14 cellular contexts compared by ENCODE assay signal in the genomic region with DNA sequence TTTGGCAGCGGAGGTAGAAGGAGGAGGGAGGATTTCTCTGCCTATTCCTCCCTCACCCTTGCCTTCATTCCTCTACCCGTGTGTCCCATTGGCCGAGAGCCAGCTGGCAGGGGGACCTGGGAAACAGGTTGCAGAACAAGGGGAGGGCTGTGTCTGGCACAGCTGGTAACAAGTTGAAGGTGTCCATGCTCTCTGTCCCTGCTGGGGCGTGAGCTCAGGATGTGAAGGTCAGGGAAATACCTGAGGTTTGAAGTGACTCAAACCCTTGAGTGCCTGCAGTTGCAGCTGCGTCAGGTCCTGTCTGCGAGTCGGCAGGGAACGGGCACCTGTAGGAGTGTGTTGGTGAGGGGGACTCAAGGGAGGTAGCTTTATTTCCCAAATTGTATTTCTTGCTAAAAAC. TPM values are rescaled to one million over a fixed set of nuclear protein-coding genes. Genes with fewer than 3 reads are reported as not detected.
DNase-seq lines count a peak whose midpoint lies in the region; ATAC-seq, FAIRE-seq and TF ChIP-seq lines count a peak whose summit lies in the region.
"Had no signal": no experiment of that assay in that cellular context is flagged by ENCODE, and none has a peak within 500 bp of the region (broad histone marks: within the 10 kb centered on the region; RNA-seq: fewer than 3 reads in every experiment).

No MANE protein-coding gene starts in this region.

- H3K9ac ChIP-seq in K562 (ENCODE audit: insufficient read depth in 1 of 2, low read depth in 2 of 2, low read length in 2 of 2), result peak overlapping the region in 1 of 2 experiments; percentile 69; a peak in 1 of 4 replicates

- no peak overlapping the region for H3K4me3 Mint-ChIP-seq in activated CD8-positive, alpha-beta memory T cell treated with anti-CD3 and anti-CD28 coated beads, Interleukin-2, amount 10 ng/mL, durations not matched to agents 7 days and 5 days
- H3K4me3 Mint-ChIP-seq: T-cell had no signal

- DNase-seq in DMS53 (lab: John Stamatoyannopoulos, UW) (peak; percentile 82), DMS53 treated with DMSO at 0.1 percent for 48 hours (lab: John Stamatoyannopoulos, UW; ENCODE audit: unreplicated experiment) (no peak), K562 (ENCODE audit: extremely low read depth in 1 of 4, low spot score in 3 of 4) (peak in 2 of 4 experiments; percentile 10 to 12), iPS-NIHi11 (ENCODE audit: low spot score) (peak; percentile 63), suprapubic skin (ENCODE audit: low spot score in 2 of 2) (peak; percentile 84 to 87), activated T-cell treated with anti-CD3 and anti-CD28 coated beads for 4 hours (no peak)
- no peak for DNase-seq in activated CD8-positive, alpha-beta memory T cell treated with anti-CD3 and anti-CD28 coated beads, Interleukin-2, amount 10 ng/mL, durations not matched to agents 7 days and 5 days
- DNase-seq: activated CD4-positive, alpha-beta T cell treated with anti-CD3 and anti-CD28 coated beads, Interleukin-2, amount 50 U/mL, for 4 hours; activated naive CD4-positive, alpha-beta T cell; foreskin fibroblast; T-cell had no signal

- POLR2A ChIA-PET in K562 (lab: Yijun Ruan, JAX), result interaction anchor here (0.6 to 1.6 kb wide), 2 partner anchors 15 to 405 kb away, joined by 4 to 5 read pairs; no protein-coding TSS in a partner anchor

- H3K4me3 ChIP-seq in K562 (no peak overlapping the region), suprapubic skin (no peak overlapping the region)
- H3K4me3 ChIP-seq: ovary had no signal

- no peak for TF ChIP-seq EP300 in K562 (IDR thresholded peaks at IDR 0.05; ENCODE audit: low read length)
- TF ChIP-seq EP300 in suprapubic skin (IDR thresholded peaks at IDR 0.05), result no peak

- TF ChIP-seq RAD21 in K562 (CRISPR knock-in tag; conservative IDR thresholded peaks at IDR 0.05 in 1 of 2, IDR thresholded peaks at IDR 0.05 in 1 of 2), result no peak

- H3K27ac ChIP-seq in K562 (ENCODE audit: extremely low read depth, low read depth, low read length) (no peak overlapping the region), suprapubic skin (peak overlapping the region; percentile 67)
- H3K27ac ChIP-seq: ovary had no signal

- H3K9me3 Mint-ChIP-seq in activated CD8-positive, alpha-beta memory T cell treated with anti-CD3 and anti-CD28 coated beads, Interleukin-2, amount 10 ng/mL, durations not matched to agents 7 days and 5 days (ENCODE audit: low read depth), result no peaks in the 10 kb centered on the region
- H3K9me3 Mint-ChIP-seq: T-cell had no signal

- no peaks in the 10 kb centered on the region for H3K9me1 ChIP-seq in K562 (ENCODE audit: control insufficient read depth, insufficient read depth, low read length)

- BruUV-seq in K562 (replicated peaks; lab: Mats Ljungman, UMichigan), result no TSS peak

- no peak for TF ChIP-seq POLR2A in K562 (conservative IDR thresholded peaks at IDR 0.05)
- TF ChIP-seq POLR2A in suprapubic skin (IDR thresholded peaks at IDR 0.05), result no peak

- no peaks in the 10 kb centered on the region for H3K9me3 ChIP-seq in K562 (replicated peaks; ENCODE audit: control insufficient read depth, insufficient read depth, low read depth, low read length)
- H3K9me3 ChIP-seq in suprapubic skin, result no peaks in the 10 kb centered on the region
- H3K9me3 ChIP-seq: ovary had no signal

- ATAC-seq in K562, result no peak
- ATAC-seq in activated CD8-positive, alpha-beta memory T cell treated with anti-CD3 and anti-CD28 coated beads, Interleukin-2, amount 10 ng/mL, durations not matched to agents 7 days and 5 days, result no peak
- no peak for ATAC-seq in HG03095 (IDR thresholded peaks at IDR 0.05; ENCODE audit: unreplicated experiment)
- ATAC-seq: T-cell had no signal

- intact Hi-C loops in K562 (cut with micrococcal nuclease), result no loop called here

- no peak for FAIRE-seq in K562 (lab: Jason Lieb, UNC)
- FAIRE-seq: A204.1 had no signal

- 0 out of 2 replicates have a peak, but pooled peaks cover 3% of the 10 kb centered on the region for H4K20me1 ChIP-seq in K562 (replicated peaks; ENCODE audit: control insufficient read depth, insufficient read depth, low read length)

- in situ Hi-C loops in K562 (cut with MboI), result no loop called here

- CTCF ChIA-PET in K562 (lab: Yijun Ruan, JAX; ENCODE audit: low intra/inter-chr PET ratio), result no interaction called here
- CTCF ChIA-PET in activated CD8-positive, alpha-beta memory T cell treated with anti-CD3 and anti-CD28 coated beads, Interleukin-2, amount 10 ng/mL, durations not matched to agents 7 days and 5 days (lab: Charles Lee), result no interaction called here

- no peaks in the 10 kb centered on the region for H3K27me3 Mint-ChIP-seq in activated CD8-positive, alpha-beta memory T cell treated with anti-CD3 and anti-CD28 coated beads, Interleukin-2, amount 10 ng/mL, durations not matched to agents 7 days and 5 days
- H3K27me3 Mint-ChIP-seq: T-cell had no signal

- H3K4me1 Mint-ChIP-seq in activated CD8-positive, alpha-beta memory T cell treated with anti-CD3 and anti-CD28 coated beads, Interleukin-2, amount 10 ng/mL, durations not matched to agents 7 days and 5 days, result no peaks in the 10 kb centered on the region
- H3K4me1 Mint-ChIP-seq: T-cell had no signal

- H3K27ac Mint-ChIP-seq in activated CD8-positive, alpha-beta memory T cell treated with anti-CD3 and anti-CD28 coated beads, Interleukin-2, amount 10 ng/mL, durations not matched to agents 7 days and 5 days, result no peak overlapping the region
- H3K27ac Mint-ChIP-seq: T-cell had no signal

- peaks cover 4% of the 10 kb centered on the region for H3K36me3 Mint-ChIP-seq in activated CD8-positive, alpha-beta memory T cell treated with anti-CD3 and anti-CD28 coated beads, Interleukin-2, amount 10 ng/mL, durations not matched to agents 7 days and 5 days

- H3K4me1 ChIP-seq in K562 (replicated peaks in 1 of 2; ENCODE audit: control insufficient read depth in 2 of 2, insufficient read depth in 2 of 2, low read length in 2 of 2) (no peaks in the 10 kb centered on the region; a peak in 2 of 5 replicates), suprapubic skin (no peaks in the 10 kb centered on the region)

- H3K36me3 ChIP-seq in K562 (ENCODE audit: control insufficient read depth, insufficient read depth, low read length) (peaks cover 64% of the 10 kb centered on the region; the same call in 2 of the 3 replicates), suprapubic skin (peaks cover 47% of the 10 kb centered on the region)
- H3K36me3 ChIP-seq: ovary had no signal

- no peak overlapping the region for H3K4me2 ChIP-seq in K562 (ENCODE audit: insufficient read depth, low read length)

- TF ChIP-seq CTCF in K562 (IDR thresholded peaks at IDR 0.05 in 2 of 3, conservative IDR thresholded peaks at IDR 0.05 in 1 of 3; ENCODE audit: insufficient read depth in 2 of 3, low read depth in 1 of 3, low read length in 3 of 3) (no peak), suprapubic skin (IDR thresholded peaks at IDR 0.05) (no peak)

- no peak overlapping the region for H2AFZ ChIP-seq in K562 (ENCODE audit: low read depth, low read length)

- H3K27me3 ChIP-seq in K562 (ENCODE audit: control insufficient read depth in 2 of 2, insufficient read depth in 2 of 2, low read length in 2 of 2) (no peaks in the 10 kb centered on the region), suprapubic skin (no peaks in the 10 kb centered on the region)
- H3K27me3 ChIP-seq: ovary had no signal

- 88% methylated on average over 8 of the region's 8 CpGs for WGBS in K562 (ENCODE audit: insufficient coverage, low coverage, missing lambda C conversion rate)
- WGBS in suprapubic skin, result 71% methylated on average over 8 of the region's 8 CpGs

- no peaks in the 10 kb centered on the region for H3K79me2 ChIP-seq in K562 (ENCODE audit: control insufficient read depth, insufficient read depth, low read length)

RNA-seq across cellular contexts. Expression of a gene that starts 16.2 kb away (rescaled TPM):
- 92.3 and 308 TPM in 2 replicates for total RNA-seq in K562 (2011; cell fraction: chromatin; rRNA removed; ENCODE audit: low replicate concordance)
- total RNA-seq in K562 (2011; cell fraction: nucleolus; rRNA removed), result 215 and 248 TPM in 2 replicates
- total RNA-seq in K562 (2011; cell fraction: nucleoplasm; rRNA removed), result 114 and 139 TPM in 2 replicates
- total RNA-seq in K562 (2014; rRNA removed) (25.4 and 30.5 TPM in 2 replicates), K562 (2014; rRNA removed; fragmentation: Illumina TruSeq; extraction: Trizol) (5.3 and 7.3 TPM in 2 replicates), K562 (2015; rRNA removed; fragmentation: Illumina TruSeq; extraction: Trizol) (18.0 and 22.7 TPM in 2 replicates), K562 (2021) (47.6 and 49.4 TPM in 2 replicates), suprapubic skin (10 to 100 TPM; 28.3 to 44.3 (median 39.7) TPM)
- polyA plus RNA-seq in K562 (2011; rRNA removed) (19.8 and 37.8 TPM in 2 replicates), K562 (2014; fragmentation: Illumina TruSeq; extraction: Trizol) (15.2 and 25.9 TPM in 2 replicates), K562 (2014; fragmentation: Nextera tagmentation; extraction: Ambion mirVana) (under 1 TPM; 0.15 to 0.77 TPM), K562 (2014; rRNA removed) (51.4 and 54.1 TPM in 2 replicates)
- polyA plus RNA-seq in K562 (2011; cell fraction: cytosol; rRNA removed), result 19.0 and 25.6 TPM in 2 replicates
- polyA plus RNA-seq in K562 (2011; cell fraction: nucleus; rRNA removed), result 374 and 378 TPM in 2 replicates
- polyA plus RNA-seq in K562 (2012), result 25.3 and 34.3 TPM in 2 replicates
- 7.0 and 8.3 TPM in 2 replicates for polyA minus RNA-seq in K562 (2011; rRNA and poly(A)+ RNA removed)
- polyA minus RNA-seq in K562 (2011; cell fraction: cytosol; rRNA and poly(A)+ RNA removed), result 10.7 and 12.7 TPM in 2 replicates
- 52.0 and 76.5 TPM in 2 replicates for polyA minus RNA-seq in K562 (2011; cell fraction: nucleus; rRNA and poly(A)+ RNA removed)
- 10 to 100 TPM; 39.3 to 51.3 TPM for total RNA-seq in activated CD8-positive, alpha-beta memory T cell treated with anti-CD3 and anti-CD28 coated beads, Interleukin-2, amount 10 ng/mL, durations not matched to agents 7 days and 5 days

RNA-seq across cellular contexts. Expression of a gene that starts 24.5 kb away (rescaled TPM):
- 56.9 and 171 TPM in 2 replicates for total RNA-seq in K562 (2011; cell fraction: chromatin; rRNA removed; ENCODE audit: low replicate concordance)
- 132 and 142 TPM in 2 replicates for total RNA-seq in K562 (2011; cell fraction: nucleolus; rRNA removed)
- 83.5 and 91.6 TPM in 2 replicates for total RNA-seq in K562 (2011; cell fraction: nucleoplasm; rRNA removed)
- total RNA-seq in K562 (2014; rRNA removed) (58.8 and 72.7 TPM in 2 replicates), K562 (2014; rRNA removed; fragmentation: Illumina TruSeq; extraction: Trizol) (17.3 and 23.0 TPM in 2 replicates), K562 (2015; rRNA removed; fragmentation: Illumina TruSeq; extraction: Trizol) (35.2 and 35.9 TPM in 2 replicates), K562 (2021) (88.4 and 90.2 TPM in 2 replicates), suprapubic skin (100 to 1,000 TPM; 193 to 331 (median 258) TPM)
- polyA plus RNA-seq in K562 (2011; rRNA removed) (60.6 and 64.2 TPM in 2 replicates), K562 (2014; fragmentation: Illumina TruSeq; extraction: Trizol) (63.3 and 68.6 TPM in 2 replicates), K562 (2014; fragmentation: Nextera tagmentation; extraction: Ambion mirVana) (under 1 TPM; 0.20 to 0.98 TPM), K562 (2014; rRNA removed) (118 and 124 TPM in 2 replicates)
- polyA plus RNA-seq in K562 (2011; cell fraction: cytosol; rRNA removed), result 57.8 and 99.1 TPM in 2 replicates
- 381 and 681 TPM in 2 replicates for polyA plus RNA-seq in K562 (2011; cell fraction: nucleus; rRNA removed)
- polyA plus RNA-seq in K562 (2012), result 72.8 and 106 TPM in 2 replicates
- 7.6 and 15.5 TPM in 2 replicates for polyA minus RNA-seq in K562 (2011; rRNA and poly(A)+ RNA removed)
- 24.0 and 25.5 TPM in 2 replicates for polyA minus RNA-seq in K562 (2011; cell fraction: cytosol; rRNA and poly(A)+ RNA removed)
- 32.9 and 40.3 TPM in 2 replicates for polyA minus RNA-seq in K562 (2011; cell fraction: nucleus; rRNA and poly(A)+ RNA removed)
- total RNA-seq in activated CD8-positive, alpha-beta memory T cell treated with anti-CD3 and anti-CD28 coated beads, Interleukin-2, amount 10 ng/mL, durations not matched to agents 7 days and 5 days, result 10 to 100 TPM; 76.8 to 93.4 TPM

RNA-seq across cellular contexts. Expression of a gene that starts 28.3 kb away (rescaled TPM):
- 25.1 and 61.9 TPM in 2 replicates for total RNA-seq in K562 (2011; cell fraction: chromatin; rRNA removed; ENCODE audit: low replicate concordance)
- 71.3 and 71.4 TPM in 2 replicates for total RNA-seq in K562 (2011; cell fraction: nucleolus; rRNA removed)
- total RNA-seq in K562 (2011; cell fraction: nucleoplasm; rRNA removed), result 60.4 and 62.9 TPM in 2 replicates
- total RNA-seq in K562 (2014; rRNA removed), result 25.2 and 28.7 TPM in 2 replicates
- total RNA-seq in K562 (2014; rRNA removed; fragmentation: Illumina TruSeq; extraction: Trizol), result 16.1 and 20.1 TPM in 2 replicates
- total RNA-seq in K562 (2015; rRNA removed; fragmentation: Illumina TruSeq; extraction: Trizol), result 29.8 and 30.5 TPM in 2 replicates
- total RNA-seq in K562 (2021), result 37.5 and 39.8 TPM in 2 replicates
- 33.4 and 36.2 TPM in 2 replicates for polyA plus RNA-seq in K562 (2011; rRNA removed)
- 45.2 and 65.3 TPM in 2 replicates for polyA plus RNA-seq in K562 (2011; cell fraction: cytosol; rRNA removed)
- polyA plus RNA-seq in K562 (2011; cell fraction: nucleus; rRNA removed), result 50.0 and 61.6 TPM in 2 replicates
- 21.4 and 22.1 TPM in 2 replicates for polyA plus RNA-seq in K562 (2012)
- polyA plus RNA-seq in K562 (2014; fragmentation: Illumina TruSeq; extraction: Trizol), result 34.6 and 38.7 TPM in 2 replicates
- 10 to 100 TPM in 1 of 2 experiments, 1 to 10 TPM in 1; 3.0 to 19.2 TPM for polyA plus RNA-seq in K562 (2014; fragmentation: Nextera tagmentation; extraction: Ambion mirVana)
- polyA plus RNA-seq in K562 (2014; rRNA removed), result 36.5 and 40.5 TPM in 2 replicates
- polyA minus RNA-seq in K562 (2011; rRNA and poly(A)+ RNA removed), result 19.4 and 20.2 TPM in 2 replicates
- polyA minus RNA-seq in K562 (2011; cell fraction: cytosol; rRNA and poly(A)+ RNA removed), result 11.6 and 13.9 TPM in 2 replicates
- 9.4 and 14.6 TPM in 2 replicates for polyA minus RNA-seq in K562 (2011; cell fraction: nucleus; rRNA and poly(A)+ RNA removed)
- total RNA-seq in suprapubic skin, result 10 to 100 TPM in 1 of 4 donors, 1 to 10 TPM in 3; 7.8 to 11.1 (median 9.8) TPM
- 10 to 100 TPM; 18.5 to 23.7 TPM for total RNA-seq in activated CD8-positive, alpha-beta memory T cell treated with anti-CD3 and anti-CD28 coated beads, Interleukin-2, amount 10 ng/mL, durations not matched to agents 7 days and 5 days

RNA-seq across cellular contexts. Expression of a gene that starts 58.0 kb away (rescaled TPM):
- total RNA-seq in K562 (2011; cell fraction: chromatin; rRNA removed; ENCODE audit: low replicate concordance), result 9.6 and 13.0 TPM in 2 replicates
- 6.7 and 10.3 TPM in 2 replicates for total RNA-seq in K562 (2011; cell fraction: nucleolus; rRNA removed)
- total RNA-seq in K562 (2011; cell fraction: nucleoplasm; rRNA removed), result 6.0 and 8.1 TPM in 2 replicates
- total RNA-seq in K562 (2014; rRNA removed) (8.2 and 10.1 TPM in 2 replicates), K562 (2014; rRNA removed; fragmentation: Illumina TruSeq; extraction: Trizol) (2.7 and 3.7 TPM in 2 replicates), K562 (2015; rRNA removed; fragmentation: Illumina TruSeq; extraction: Trizol) (4.7 and 4.8 TPM in 2 replicates), K562 (2021) (13.8 and 14.8 TPM in 2 replicates), suprapubic skin (100 to 1,000 TPM in 1 of 4 donors, 10 to 100 TPM in 3; 27.4 to 156 (median 42.8) TPM)
- polyA plus RNA-seq in K562 (2011; rRNA removed) (5.4 and 9.6 TPM in 2 replicates), K562 (2014; fragmentation: Illumina TruSeq; extraction: Trizol) (7.4 and 11.7 TPM in 2 replicates), K562 (2014; fragmentation: Nextera tagmentation; extraction: Ambion mirVana) (under 1 TPM; 0.20 to 0.67 TPM), K562 (2014; rRNA removed) (6.2 and 6.3 TPM in 2 replicates)
- 8.6 and 11.9 TPM in 2 replicates for polyA plus RNA-seq in K562 (2011; cell fraction: cytosol; rRNA removed)
- 12.2 and 15.8 TPM in 2 replicates for polyA plus RNA-seq in K562 (2011; cell fraction: nucleus; rRNA removed)
- polyA plus RNA-seq in K562 (2012), result 10.9 and 22.6 TPM in 2 replicates
- polyA minus RNA-seq in K562 (2011; rRNA and poly(A)+ RNA removed), result 5.0 and 5.1 TPM in 2 replicates
- polyA minus RNA-seq in K562 (2011; cell fraction: cytosol; rRNA and poly(A)+ RNA removed), result 7.5 and 12.5 TPM in 2 replicates
- 2.2 and 4.3 TPM in 2 replicates for polyA minus RNA-seq in K562 (2011; cell fraction: nucleus; rRNA and poly(A)+ RNA removed)
- 10 to 100 TPM; 14.1 to 17.6 TPM for total RNA-seq in activated CD8-positive, alpha-beta memory T cell treated with anti-CD3 and anti-CD28 coated beads, Interleukin-2, amount 10 ng/mL, durations not matched to agents 7 days and 5 days

RNA-seq across cellular contexts. Expression of a gene that starts 58.6 kb away (rescaled TPM):
- total RNA-seq in K562 (2011; cell fraction: chromatin; rRNA removed; ENCODE audit: low replicate concordance), result 42.2 and 97.6 TPM in 2 replicates
- 57.8 and 60.5 TPM in 2 replicates for total RNA-seq in K562 (2011; cell fraction: nucleolus; rRNA removed)
- total RNA-seq in K562 (2011; cell fraction: nucleoplasm; rRNA removed), result 50.5 and 57.4 TPM in 2 replicates
- total RNA-seq in K562 (2014; rRNA removed) (87.7 and 122 TPM in 2 replicates), K562 (2014; rRNA removed; fragmentation: Illumina TruSeq; extraction: Trizol) (54.0 and 58.6 TPM in 2 replicates), K562 (2015; rRNA removed; fragmentation: Illumina TruSeq; extraction: Trizol) (73.0 and 77.4 TPM in 2 replicates), K562 (2021) (109 and 119 TPM in 2 replicates), suprapubic skin (100 to 1,000 TPM in 1 of 4 donors, 10 to 100 TPM in 3; 59.1 to 108 (median 83.8) TPM)
- polyA plus RNA-seq in K562 (2011; rRNA removed) (106 and 121 TPM in 2 replicates), K562 (2014; fragmentation: Illumina TruSeq; extraction: Trizol) (72.6 and 83.7 TPM in 2 replicates), K562 (2014; fragmentation: Nextera tagmentation; extraction: Ambion mirVana) (1 to 10 TPM; 1.7 to 3.4 TPM), K562 (2014; rRNA removed) (60.6 and 66.3 TPM in 2 replicates)
- polyA plus RNA-seq in K562 (2011; cell fraction: cytosol; rRNA removed), result 85.0 and 104 TPM in 2 replicates
- polyA plus RNA-seq in K562 (2011; cell fraction: nucleus; rRNA removed), result 59.1 and 61.5 TPM in 2 replicates
- 76.9 and 94.0 TPM in 2 replicates for polyA plus RNA-seq in K562 (2012)
- polyA minus RNA-seq in K562 (2011; rRNA and poly(A)+ RNA removed), result 99.5 and 120 TPM in 2 replicates
- polyA minus RNA-seq in K562 (2011; cell fraction: cytosol; rRNA and poly(A)+ RNA removed), result 61.5 and 61.9 TPM in 2 replicates
- 15.3 and 28.9 TPM in 2 replicates for polyA minus RNA-seq in K562 (2011; cell fraction: nucleus; rRNA and poly(A)+ RNA removed)
- 100 to 1,000 TPM; 115 to 129 TPM for total RNA-seq in activated CD8-positive, alpha-beta memory T cell treated with anti-CD3 and anti-CD28 coated beads, Interleukin-2, amount 10 ng/mL, durations not matched to agents 7 days and 5 days

Comparison
In these comparisons a context has a peak if more than half of its experiments do, and no peak if none do; other contexts are left out.
1. DNase-seq: peak in DMS53 (single experiment), iPS-NIHi11 (single experiment) and suprapubic skin (2 of 2); none in DMS53 treated with DMSO at 0.1 percent for 48 hours (single experiment), activated CD8-positive, alpha-beta memory T cell treated with anti-CD3 and anti-CD28 coated beads, Interleukin-2, amount 10 ng/mL, durations not matched to agents 7 days and 5 days (single experiment) and activated T-cell treated with anti-CD3 and anti-CD28 coated beads for 4 hours (single experiment).